ENCODE assay signal across 9 cellular contexts in the genomic region with DNA sequence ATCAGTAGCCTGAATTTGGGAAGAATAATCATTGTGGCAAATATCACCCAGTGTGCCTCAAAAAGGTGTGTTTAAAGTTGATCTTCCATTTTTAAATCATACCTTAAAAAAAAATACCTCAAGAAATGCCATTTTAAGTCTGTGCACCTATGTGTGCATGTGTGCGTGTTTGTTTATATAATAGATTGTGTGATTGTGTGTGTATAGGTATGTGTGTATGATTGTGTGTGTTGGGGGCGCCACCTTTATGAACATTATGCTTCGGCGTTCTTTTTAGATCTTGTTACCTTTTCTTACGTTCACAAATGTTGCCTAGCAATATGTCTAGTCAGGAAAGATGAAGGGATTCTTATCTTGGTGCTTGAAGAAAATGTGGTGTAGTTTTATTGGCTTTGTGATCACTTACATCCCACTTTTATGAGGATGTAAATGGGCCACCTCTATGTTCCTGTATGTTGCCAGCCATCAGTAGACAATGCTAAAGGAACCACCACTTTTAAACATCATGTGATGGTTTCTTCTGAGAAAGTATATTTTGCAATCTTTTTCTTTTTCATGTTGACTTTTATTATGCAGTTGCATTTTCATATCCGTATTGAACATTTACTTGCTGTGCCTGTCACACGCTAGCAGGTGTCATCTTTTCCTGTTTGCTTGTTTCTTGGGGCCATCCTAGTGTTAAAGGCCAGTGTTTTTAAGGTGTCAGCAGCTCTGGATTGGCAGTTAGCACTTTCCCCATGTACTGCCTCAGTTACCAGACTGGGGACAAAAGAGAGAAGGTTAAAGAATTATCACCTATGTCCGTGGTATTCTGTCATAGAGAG. TPM values are rescaled to one million over a fixed set of nuclear protein-coding genes. Genes with fewer than 3 reads are reported as not detected.
A peak's percentile ranks its signal among the peaks of the same experiment; 100 is the strongest.
DNase-seq lines count a peak whose midpoint lies in the region; ATAC-seq and TF ChIP-seq lines count a peak whose summit lies in the region.
"Had no signal": no experiment of that assay in that cellular context is flagged by ENCODE, and none has a peak within 500 bp of the region (broad histone marks: within the 10 kb centered on the region; RNA-seq: fewer than 3 reads in every experiment).

No MANE protein-coding gene starts in this region.

- no peak for DNase-seq in CD4-positive, alpha-beta memory T cell
- DNase-seq in adrenal gland: no peak
- DNase-seq in natural killer cell treated with Interleukin-12 subunit alpha and Interleukin-12 subunit beta and Interleukin-15 and Interleukin-18, amount 100 ng/mL, for 72 hours (ENCODE audit: low spot score): no peak
- no peak for DNase-seq in cortex of kidney (lab: John Stamatoyannopoulos, UW)
- no peak for DNase-seq in stimulated activated CD8-positive, alpha-beta memory T cell treated with anti-CD3 and anti-CD28 coated beads, Interleukin-4, amount 100 ng/mL, for 48 hours
- DNase-seq in NCI-H2227 (lab: John Stamatoyannopoulos, UW; ENCODE audit: unreplicated experiment): no peak
- DNase-seq in AG08395 (ENCODE audit: low spot score): no peak
- DNase-seq: NCI-H446 treated with DMSO at 0.1 percent for 48 hours had no signal

- H3K4me3 ChIP-seq in CD4-positive, alpha-beta memory T cell (ENCODE audit: low read length in 2 of 2): no peak overlapping the region
- H3K4me3 ChIP-seq in HEK293 (ENCODE audit: low read depth, low read length) (no peak overlapping the region), adrenal gland (no peak overlapping the region)

- H3K9me3 Mint-ChIP-seq in CD4-positive, alpha-beta memory T cell: no peaks in the 10 kb centered on the region
- H3K9me3 Mint-ChIP-seq in natural killer cell treated with Interleukin-12 subunit alpha and Interleukin-12 subunit beta and Interleukin-15 and Interleukin-18, amount 100 ng/mL, for 72 hours: no peaks in the 10 kb centered on the region

- no peaks in the 10 kb centered on the region for H3K9me3 ChIP-seq in CD4-positive, alpha-beta memory T cell (ENCODE audit: control insufficient read depth in 1 of 2, low read length in 2 of 2)
- H3K9me3 ChIP-seq in HEK293 (ENCODE audit: control insufficient read depth, insufficient read depth, low read depth, low read length): no peaks in the 10 kb centered on the region
- peaks cover 0 to 5% (median 0%) of the 10 kb centered on the region in 3 donors for H3K9me3 ChIP-seq in adrenal gland (replicated peaks in 1 of 3)

- CTCF ChIA-PET in CD4-positive, alpha-beta memory T cell (lab: Charles Lee; ENCODE audit: partially characterized antibody): interaction anchor here (1.4 to 2.9 kb wide), 3 partner anchors 8 to 178 kb away, joined by 3 to 17 read pairs (median 17); no protein-coding TSS in a partner anchor
- CTCF ChIA-PET in HEK293 (lab: Yijun Ruan, JAX): interaction anchor here (0.6 kb wide), 1 partner anchor 566 kb away, joined by 3 read pairs; no protein-coding TSS in a partner anchor

- no peak overlapping the region for H3K27ac ChIP-seq in CD4-positive, alpha-beta memory T cell (ENCODE audit: low read depth, low read length)
- H3K27ac ChIP-seq in HEK293 (ENCODE audit: extremely low read depth, low read depth, low read length) (no peak overlapping the region), adrenal gland (peak overlapping the region in 4 of 5 donors; percentile 6 to 93 (median 22))

- peaks cover 0 to 2% of the 10 kb centered on the region in 2 donors for H3K36me3 Mint-ChIP-seq in CD4-positive, alpha-beta memory T cell
- no peaks in the 10 kb centered on the region for H3K36me3 Mint-ChIP-seq in natural killer cell treated with Interleukin-12 subunit alpha and Interleukin-12 subunit beta and Interleukin-15 and Interleukin-18, amount 100 ng/mL, for 72 hours

- 72 to 76% (median 74%) methylated on average over 8 of the region's 8 CpGs for WGBS in adrenal gland, 4 donors

- no peaks in the 10 kb centered on the region for H3K27me3 ChIP-seq in CD4-positive, alpha-beta memory T cell (ENCODE audit: insufficient read depth, low read length)
- no peaks in the 10 kb centered on the region for H3K27me3 ChIP-seq in adrenal gland

- peaks cover 3 to 4% of the 10 kb centered on the region in 2 donors for H3K27me3 Mint-ChIP-seq in CD4-positive, alpha-beta memory T cell
- H3K27me3 Mint-ChIP-seq in natural killer cell treated with Interleukin-12 subunit alpha and Interleukin-12 subunit beta and Interleukin-15 and Interleukin-18, amount 100 ng/mL, for 72 hours: peaks cover 16 to 24% of the 10 kb centered on the region in 2 donors

- peak overlapping the region; percentile 14 to 75 (median 49) for H3K27ac Mint-ChIP-seq in CD4-positive, alpha-beta memory T cell
- H3K27ac Mint-ChIP-seq in natural killer cell treated with Interleukin-12 subunit alpha and Interleukin-12 subunit beta and Interleukin-15 and Interleukin-18, amount 100 ng/mL, for 72 hours: no peak overlapping the region

- TF ChIP-seq CTCF in HEK293 (tag by site-specific recombination; IDR thresholded peaks at IDR 0.05): no peak
- TF ChIP-seq CTCF in adrenal gland (IDR thresholded peaks at IDR 0.05): no peak

- no peak for TF ChIP-seq POLR2A in adrenal gland (IDR thresholded peaks at IDR 0.05)

- H3K4me1 ChIP-seq in CD4-positive, alpha-beta memory T cell (ENCODE audit: insufficient read depth, low read length): peaks cover 17% of the 10 kb centered on the region
- H3K4me1 ChIP-seq in HEK293 (ENCODE audit: control insufficient read depth, insufficient read depth, low read length) (peaks cover 13% of the 10 kb centered on the region), adrenal gland (replicated peaks in 1 of 2) (peaks cover 4 to 37% of the 10 kb centered on the region in 2 donors)

- peak overlapping the region; percentile 5 to 72 (median 42) for H3K4me3 Mint-ChIP-seq in CD4-positive, alpha-beta memory T cell
- peak overlapping the region; percentile 21 for H3K4me3 Mint-ChIP-seq in natural killer cell treated with Interleukin-12 subunit alpha and Interleukin-12 subunit beta and Interleukin-15 and Interleukin-18, amount 100 ng/mL, for 72 hours

- ATAC-seq in natural killer cell treated with Interleukin-12 subunit alpha and Interleukin-12 subunit beta and Interleukin-15 and Interleukin-18, amount 100 ng/mL, for 72 hours: no peak

- no peaks in the 10 kb centered on the region for H3K36me3 ChIP-seq in CD4-positive, alpha-beta memory T cell (ENCODE audit: insufficient read depth, low read length)
- H3K36me3 ChIP-seq in HEK293 (ENCODE audit: control insufficient read depth in 2 of 2, insufficient read depth in 1 of 2, low read length in 2 of 2): peaks cover 0 to 7% of the 10 kb centered on the region in 2 experiments; a peak in 1 of 3 replicates
- peaks cover 0 to 8% of the 10 kb centered on the region in 2 donors for H3K36me3 ChIP-seq in adrenal gland (replicated peaks in 1 of 2)

- POLR2A ChIA-PET in CD4-positive, alpha-beta memory T cell (lab: Charles Lee; ENCODE audit: partially characterized antibody): interaction anchor here (2.9 kb wide), 1 partner anchor 8 kb away, joined by 15 read pairs; no protein-coding TSS in a partner anchor
- POLR2A ChIA-PET in HEK293 (lab: Yijun Ruan, JAX): no interaction called here

- peaks cover 11 to 28% (median 18%) of the 10 kb centered on the region in 4 donors for H3K4me1 Mint-ChIP-seq in CD4-positive, alpha-beta memory T cell
- H3K4me1 Mint-ChIP-seq in natural killer cell treated with Interleukin-12 subunit alpha and Interleukin-12 subunit beta and Interleukin-15 and Interleukin-18, amount 100 ng/mL, for 72 hours (ENCODE audit: low read depth in 2 of 2): peaks cover 6 to 9% of the 10 kb centered on the region in 2 donors

- intact Hi-C loops in CD4-positive, alpha-beta memory T cell (cut with micrococcal nuclease): loop anchor here (5.0 kb wide), 1 partner anchor 1129 kb away; a partner anchor contains a TSS
- intact Hi-C loops in adrenal gland (cut with DNase I): loop anchor here (5.0 to 10.0 kb wide), 4 partner anchors 74 to 644 kb away; no protein-coding TSS in a partner anchor

TF ChIP-seq in HEK293, 187 proteins besides CTCF, POLR2A, EP300 and RAD21 (continues in another document):
- TF ChIP-seq ZNF843 (tag by site-specific recombination; IDR thresholded peaks at IDR 0.05) (0 out of 2 replicates have a peak, but pooled peaks have one; percentile 29), KLF9 (tag by site-specific recombination; IDR thresholded peaks at IDR 0.05; ENCODE audit: low read depth) (no peak), IKZF3 (tag by site-specific recombination; IDR thresholded peaks at IDR 0.05) (peak; percentile 18; the same call in 1 of the 2 replicates), TCF7L2 (IDR thresholded peaks at IDR 0.05; ENCODE audit: borderline replicate concordance, low read depth, low read length) (peak; percentile 56; the same call in 1 of the 2 replicates), ZEB2 (tag by site-specific recombination; IDR thresholded peaks at IDR 0.05) (0 out of 2 replicates have a peak, but pooled peaks have one; percentile 16), SP7 (tag by site-specific recombination; IDR thresholded peaks at IDR 0.05) (peak; percentile 28; the same call in 1 of the 2 replicates), SETDB1 (IDR thresholded peaks at IDR 0.05; ENCODE audit: insufficient read length, low read length) (no peak), FEZF1 (tag by site-specific recombination; IDR thresholded peaks at IDR 0.05) (peak; percentile 83), GLIS2 (tag by site-specific recombination; IDR thresholded peaks at IDR 0.05) (no peak), OSR2 (tag by site-specific recombination; IDR thresholded peaks at IDR 0.05) (peak; percentile 25; the same call in 1 of the 2 replicates), ZNF658 (tag by site-specific recombination; IDR thresholded peaks at IDR 0.05) (no peak)
- TF ChIP-seq, protein P1, sequence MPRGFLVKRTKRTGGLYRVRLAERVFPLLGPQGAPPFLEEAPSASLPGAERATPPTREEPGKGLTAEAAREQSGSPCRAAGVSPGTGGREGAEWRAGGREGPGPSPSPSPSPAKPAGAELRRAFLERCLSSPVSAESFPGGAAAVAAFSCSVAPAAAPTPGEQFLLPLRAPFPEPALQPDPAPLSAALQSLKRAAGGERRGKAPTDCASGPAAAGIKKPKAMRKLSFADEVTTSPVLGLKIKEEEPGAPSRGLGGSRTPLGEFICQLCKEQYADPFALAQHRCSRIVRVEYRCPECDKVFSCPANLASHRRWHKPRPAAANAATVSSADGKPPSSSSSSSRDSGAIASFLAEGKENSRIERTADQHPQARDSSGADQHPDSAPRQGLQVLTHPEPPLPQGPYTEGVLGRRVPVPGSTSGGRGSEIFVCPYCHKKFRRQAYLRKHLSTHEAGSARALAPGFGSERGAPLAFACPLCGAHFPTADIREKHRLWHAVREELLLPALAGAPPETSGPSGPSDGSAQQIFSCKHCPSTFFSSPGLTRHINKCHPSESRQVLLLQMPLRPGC (tag by site-specific recombination; IDR thresholded peaks at IDR 0.05): peak; percentile 72

RNA-seq across cellular contexts. Expression of a gene that starts 2.2 kb away (rescaled TPM):
- total RNA-seq in CD4-positive, alpha-beta memory T cell: 10 to 100 TPM; 20.9 to 21.4 TPM
- polyA plus RNA-seq in CD4-positive, alpha-beta memory T cell: 1 to 10 TPM; 1.3 to 3.5 TPM
- total RNA-seq in adrenal gland: 10 to 100 TPM; 43.4 to 84.2 (median 50.2) TPM
- 10 to 100 TPM; 11.3 to 15.1 (median 12.8) TPM for polyA plus RNA-seq in adrenal gland
- 1 to 10 TPM in 1 of 2 donors, under 1 TPM in 1; 0.95 to 1.1 TPM for total RNA-seq in natural killer cell treated with Interleukin-12 subunit alpha and Interleukin-12 subunit beta and Interleukin-15 and Interleukin-18, amount 100 ng/mL, for 72 hours

Comparison
In these comparisons a context has a peak if more than half of its experiments do, and no peak if none do; other contexts are left out.
1. H3K27ac ChIP-seq: peak in adrenal gland (4 of 5); none in CD4-positive, alpha-beta memory T cell (single experiment) and HEK293 (single experiment).
2. H3K27ac Mint-ChIP-seq: peak in CD4-positive, alpha-beta memory T cell (7 of 7); none in natural killer cell treated with Interleukin-12 subunit alpha and Interleukin-12 subunit beta and Interleukin-15 and Interleukin-18, amount 100 ng/mL, for 72 hours (0 of 2).
3. RNA of a gene that starts 2.2 kb away (total RNA-seq): 43.4 to 84.2 TPM in adrenal gland and 20.9 to 21.4 TPM in CD4-positive, alpha-beta memory T cell; 0.95 to 1.1 TPM in natural killer cell treated with Interleukin-12 subunit alpha and Interleukin-12 subunit beta and Interleukin-15 and Interleukin-18, amount 100 ng/mL, for 72 hours; every median in the first group is over 10 times any median in the second.